Comparison of ENCODE assay signal across 15 cellular contexts in the genomic region with DNA sequence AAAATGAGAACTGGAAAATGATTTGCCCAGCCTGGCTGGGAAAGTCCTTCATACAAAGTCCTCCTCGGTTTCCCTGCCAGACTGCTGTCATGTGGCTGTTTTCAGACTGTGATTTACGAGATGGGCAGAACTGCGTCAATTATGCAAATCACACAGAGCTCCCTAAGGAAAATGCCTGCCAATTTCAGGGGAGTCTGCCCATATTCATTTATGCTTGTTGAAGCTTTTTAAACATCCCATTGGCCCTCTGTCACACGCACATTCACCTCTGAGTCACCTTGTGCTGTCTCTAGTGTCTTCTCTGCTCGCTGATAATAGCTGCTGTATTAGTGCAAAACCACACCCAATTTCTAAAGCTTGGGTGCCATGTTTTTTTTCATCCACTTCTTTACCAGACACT.
DNase-seq lines count a peak whose midpoint lies in the region; ATAC-seq and TF ChIP-seq lines count a peak whose summit lies in the region.
"Had no signal": no experiment of that assay in that cellular context is flagged by ENCODE, and none has a peak within 500 bp of the region (broad histone marks: within the 10 kb centered on the region; RNA-seq: fewer than 3 reads in every experiment).

No MANE protein-coding gene starts in this region.

- no peak for ATAC-seq in aorta (ENCODE audit: low FRiP score)
- no peak for ATAC-seq in natural killer cell treated with Interleukin-12 subunit alpha and Interleukin-12 subunit beta and Interleukin-15 and Interleukin-18, amount 100 ng/mL, for 72 hours

- no peaks in the 10 kb centered on the region for H3K27me3 Mint-ChIP-seq in endodermal cell (ENCODE audit: insufficient read depth)
- H3K27me3 Mint-ChIP-seq in natural killer cell treated with Interleukin-12 subunit alpha and Interleukin-12 subunit beta and Interleukin-15 and Interleukin-18, amount 100 ng/mL, for 72 hours: peaks cover 30 to 39% of the 10 kb centered on the region in 2 donors

- no peak overlapping the region for H3K4me3 ChIP-seq in aorta (ENCODE audit: low read length in 2 of 2)
- H3K4me3 ChIP-seq in endodermal cell (ENCODE audit: low read length): no peak overlapping the region
- H3K4me3 ChIP-seq: BLaER1 had no signal

- TF ChIP-seq CTCF in endodermal cell (conservative IDR thresholded peaks at IDR 0.05): no peak

- no peaks in the 10 kb centered on the region for H3K36me3 Mint-ChIP-seq in endodermal cell (ENCODE audit: low read depth)
- H3K36me3 Mint-ChIP-seq in natural killer cell treated with Interleukin-12 subunit alpha and Interleukin-12 subunit beta and Interleukin-15 and Interleukin-18, amount 100 ng/mL, for 72 hours: no peaks in the 10 kb centered on the region
- H3K36me3 Mint-ChIP-seq: IgD-negative memory B cell had no signal

- peak overlapping the region; percentile 10 to 59 for H3K27ac ChIP-seq in aorta (ENCODE audit: low read depth in 1 of 2, low read length in 2 of 2)
- no peak overlapping the region for H3K27ac ChIP-seq in endodermal cell (ENCODE audit: low read depth, low read length)
- H3K27ac ChIP-seq: 22Rv1, BLaER1 had no signal

- H3K4me1 ChIP-seq in aorta (ENCODE audit: control insufficient read depth in 1 of 2, insufficient read depth in 2 of 2, low read length in 2 of 2) (peaks cover 0 to 7% of the 10 kb centered on the region in 2 donors), endodermal cell (ENCODE audit: control insufficient read depth, insufficient read depth, low read length) (no peaks in the 10 kb centered on the region)

- no peaks in the 10 kb centered on the region for H3K9me3 ChIP-seq in aorta (ENCODE audit: control insufficient read depth, low read length)
- peaks cover 7% of the 10 kb centered on the region for H3K9me3 ChIP-seq in endodermal cell (ENCODE audit: control insufficient read depth, low read length)
- H3K9me3 ChIP-seq: BLaER1, SK-N-SH had no signal

- no peak overlapping the region for H3K4me3 Mint-ChIP-seq in endodermal cell
- no peak overlapping the region for H3K4me3 Mint-ChIP-seq in natural killer cell treated with Interleukin-12 subunit alpha and Interleukin-12 subunit beta and Interleukin-15 and Interleukin-18, amount 100 ng/mL, for 72 hours
- H3K4me3 Mint-ChIP-seq: IgD-negative memory B cell had no signal

- DNase-seq in NCI-H2081 (lab: John Stamatoyannopoulos, UW): peak; percentile 13 to 67
- no peak for DNase-seq in NCI-H2081 treated with DMSO at 0.1 percent for 48 hours (lab: John Stamatoyannopoulos, UW)
- peak; percentile 29 to 84 (median 40) for DNase-seq in NCI-H1417 (lab: John Stamatoyannopoulos, UW)
- peak; percentile 77 for DNase-seq in NCI-H774 (lab: John Stamatoyannopoulos, UW)
- no peak for DNase-seq in aorta
- no peak for DNase-seq in NCI-H2029 treated with DMSO at 0.1 percent for 48 hours (lab: John Stamatoyannopoulos, UW)
- DNase-seq in endodermal cell: no peak
- no peak for DNase-seq in natural killer cell treated with Interleukin-12 subunit alpha and Interleukin-12 subunit beta and Interleukin-15 and Interleukin-18, amount 100 ng/mL, for 72 hours (ENCODE audit: low spot score)
- DNase-seq: DMS79 treated with DMSO at 0.1 percent for 48 hours, HCEC 1CT, NCI-H187, SK-N-SH had no signal

- H3K27me3 ChIP-seq in aorta (ENCODE audit: control insufficient read depth in 1 of 2, insufficient read depth in 2 of 2, low read length in 1 of 2): no peaks in the 10 kb centered on the region
- H3K27me3 ChIP-seq in endodermal cell (ENCODE audit: control insufficient read depth, insufficient read depth, low read length, poor library complexity, severe bottlenecking): no peaks in the 10 kb centered on the region
- H3K27me3 ChIP-seq: BLaER1 had no signal

- H3K36me3 ChIP-seq in aorta (ENCODE audit: control insufficient read depth in 1 of 2, insufficient read depth in 2 of 2, low read length in 1 of 2) (no peaks in the 10 kb centered on the region), endodermal cell (ENCODE audit: control insufficient read depth, insufficient read depth, low read length) (no peaks in the 10 kb centered on the region)
- H3K36me3 ChIP-seq: BLaER1 had no signal

- H3K9ac ChIP-seq in endodermal cell (ENCODE audit: extremely low read depth, low read length, poor library complexity, severe bottlenecking): no peak overlapping the region
- H3K9ac ChIP-seq: BLaER1, SK-N-SH had no signal

- H3K9me3 Mint-ChIP-seq in endodermal cell: peaks cover 10% of the 10 kb centered on the region
- no peaks in the 10 kb centered on the region for H3K9me3 Mint-ChIP-seq in natural killer cell treated with Interleukin-12 subunit alpha and Interleukin-12 subunit beta and Interleukin-15 and Interleukin-18, amount 100 ng/mL, for 72 hours

- intact Hi-C loops in aorta (cut with DNase I): no loop called here

- WGBS in aorta, 2 donors: 22 to 38% methylated on average over 5 of the region's 5 CpGs
- 93 to 98% methylated on average over 5 of the region's 5 CpGs for WGBS in endodermal cell (ENCODE audit: insufficient coverage in 1 of 2, insufficient read length in 1 of 2), 2 experiments

- H3K27ac Mint-ChIP-seq in endodermal cell: no peak overlapping the region
- no peak overlapping the region for H3K27ac Mint-ChIP-seq in natural killer cell treated with Interleukin-12 subunit alpha and Interleukin-12 subunit beta and Interleukin-15 and Interleukin-18, amount 100 ng/mL, for 72 hours
- H3K27ac Mint-ChIP-seq: IgD-negative memory B cell had no signal

- H3K4me1 Mint-ChIP-seq in endodermal cell: peaks cover 5% of the 10 kb centered on the region
- no peaks in the 10 kb centered on the region for H3K4me1 Mint-ChIP-seq in natural killer cell treated with Interleukin-12 subunit alpha and Interleukin-12 subunit beta and Interleukin-15 and Interleukin-18, amount 100 ng/mL, for 72 hours (ENCODE audit: low read depth in 2 of 2)
- H3K4me1 Mint-ChIP-seq: IgD-negative memory B cell had no signal

Comparison
In these comparisons a context has a peak if more than half of its experiments do, and no peak if none do; other contexts are left out.
1. DNase-seq: peak in NCI-H2081 (2 of 2), NCI-H1417 (3 of 3) and NCI-H774 (single experiment); none in NCI-H2081 treated with DMSO at 0.1 percent for 48 hours (single experiment), aorta (0 of 2), NCI-H2029 treated with DMSO at 0.1 percent for 48 hours (single experiment), endodermal cell (single experiment) and natural killer cell treated with Interleukin-12 subunit alpha and Interleukin-12 subunit beta and Interleukin-15 and Interleukin-18, amount 100 ng/mL, for 72 hours (single experiment).